1 cellular context compared by ENCODE assay signal in the genomic region with DNA sequence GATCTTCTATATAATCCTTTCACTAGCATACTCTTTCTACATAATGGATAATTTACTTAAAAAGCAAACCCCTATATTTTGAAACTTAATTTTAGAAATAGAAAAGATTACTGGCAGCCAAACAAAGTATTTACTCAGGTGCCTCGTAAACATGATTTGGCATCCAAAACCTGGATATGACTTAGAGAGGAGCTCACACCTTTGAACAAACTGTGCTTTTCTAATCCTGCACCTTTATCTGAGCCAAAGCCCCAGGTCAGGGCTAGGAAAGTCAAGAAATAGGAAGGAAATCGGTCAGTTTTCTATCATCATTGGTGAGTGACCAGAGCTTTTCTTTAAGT.
TF ChIP-seq lines count a peak whose summit lies in the region.

No MANE protein-coding gene starts in this region.

TF ChIP-seq in HepG2, 621 proteins besides CTCF, POLR2A, EP300 and RAD21:
- peak; percentile 18; the same call in 1 of the 2 replicates for TF ChIP-seq NR2C2 (CRISPR knock-in tag; IDR thresholded peaks at IDR 0.05; ENCODE audit: borderline replicate concordance)
- TF ChIP-seq ZSCAN29 (CRISPR knock-in tag; conservative IDR thresholded peaks at IDR 0.05), result no peak
- 0 out of 2 replicates have a peak, but pooled peaks have one; percentile 7 for TF ChIP-seq POGZ (CRISPR knock-in tag; IDR thresholded peaks at IDR 0.05)
- 0 out of 2 replicates have a peak, but pooled peaks have one; percentile 6 for TF ChIP-seq ZGPAT (CRISPR knock-in tag; IDR thresholded peaks at IDR 0.05)
- no peak for TF ChIP-seq SOX6 (IDR thresholded peaks at IDR 0.05)
- TF ChIP-seq SOX6 (CRISPR knock-in tag; IDR thresholded peaks at IDR 0.05), result peak; percentile 77
- TF ChIP-seq NKX3-1 (CRISPR knock-in tag; IDR thresholded peaks at IDR 0.05), result no peak
- TF ChIP-seq TRAFD1 (CRISPR knock-in tag; IDR thresholded peaks at IDR 0.05; ENCODE audit: borderline replicate concordance), result no peak
- no peak for TF ChIP-seq TCF12 (IDR thresholded peaks at IDR 0.05)
- TF ChIP-seq TCF12 (CRISPR knock-in tag; IDR thresholded peaks at IDR 0.05), result peak; percentile 23; the same call in 1 of the 2 replicates
- no peak for TF ChIP-seq IRF9 (CRISPR knock-in tag; IDR thresholded peaks at IDR 0.05; ENCODE audit: borderline replicate concordance)
- no peak for TF ChIP-seq ZNF124 (CRISPR knock-in tag; IDR thresholded peaks at IDR 0.05)
- peak; percentile 5; the same call in 1 of the 2 replicates for TF ChIP-seq FOXP4 (CRISPR knock-in tag; IDR thresholded peaks at IDR 0.05)
- TF ChIP-seq GABPA (IDR thresholded peaks at IDR 0.05; ENCODE audit: low read depth, low read length), result no peak
- peak; percentile 0; the same call in 1 of the 2 replicates for TF ChIP-seq GABPA (CRISPR knock-in tag; IDR thresholded peaks at IDR 0.05; ENCODE audit: low read depth)
- 0 out of 2 replicates have a peak, but pooled peaks have one; percentile 12 for TF ChIP-seq ZKSCAN8 (CRISPR knock-in tag; IDR thresholded peaks at IDR 0.05; ENCODE audit: borderline replicate concordance)
- no peak for TF ChIP-seq CENPT (CRISPR knock-in tag; IDR thresholded peaks at IDR 0.05; ENCODE audit: low read depth)
- TF ChIP-seq ERF (CRISPR knock-in tag; IDR thresholded peaks at IDR 0.05), result 0 out of 2 replicates have a peak, but pooled peaks have one; percentile 6
- peak; percentile 66; the same call in 1 of the 2 replicates for TF ChIP-seq FOXJ3 (CRISPR knock-in tag; IDR thresholded peaks at IDR 0.05; ENCODE audit: borderline replicate concordance)
- no peak for TF ChIP-seq ETV5 (CRISPR knock-in tag; IDR thresholded peaks at IDR 0.05; ENCODE audit: borderline replicate concordance)
- TF ChIP-seq, protein P1, sequence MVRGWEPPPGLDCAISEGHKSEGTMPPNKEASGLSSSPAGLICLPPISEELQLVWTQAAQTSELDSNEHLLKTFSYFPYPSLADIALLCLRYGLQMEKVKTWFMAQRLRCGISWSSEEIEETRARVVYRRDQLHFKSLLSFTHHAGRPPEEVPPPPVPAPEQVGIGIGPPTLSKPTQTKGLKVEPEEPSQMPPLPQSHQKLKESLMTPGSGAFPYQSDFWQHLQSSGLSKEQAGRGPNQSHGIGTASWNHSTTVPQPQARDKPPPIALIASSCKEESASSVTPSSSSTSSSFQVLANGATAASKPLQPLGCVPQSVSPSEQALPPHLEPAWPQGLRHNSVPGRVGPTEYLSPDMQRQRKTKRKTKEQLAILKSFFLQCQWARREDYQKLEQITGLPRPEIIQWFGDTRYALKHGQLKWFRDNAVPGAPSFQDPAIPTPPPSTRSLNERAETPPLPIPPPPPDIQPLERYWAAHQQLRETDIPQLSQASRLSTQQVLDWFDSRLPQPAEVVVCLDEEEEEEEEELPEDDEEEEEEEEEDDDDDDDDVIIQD (CRISPR knock-in tag; IDR thresholded peaks at IDR 0.05; ENCODE audit: low read depth), result 0 out of 2 replicates have a peak, but pooled peaks have one; percentile 41
- peak; percentile 8; the same call in 1 of the 2 replicates for TF ChIP-seq YEATS2 (CRISPR knock-in tag; IDR thresholded peaks at IDR 0.05; ENCODE audit: borderline replicate concordance)
- TF ChIP-seq, protein P2, sequence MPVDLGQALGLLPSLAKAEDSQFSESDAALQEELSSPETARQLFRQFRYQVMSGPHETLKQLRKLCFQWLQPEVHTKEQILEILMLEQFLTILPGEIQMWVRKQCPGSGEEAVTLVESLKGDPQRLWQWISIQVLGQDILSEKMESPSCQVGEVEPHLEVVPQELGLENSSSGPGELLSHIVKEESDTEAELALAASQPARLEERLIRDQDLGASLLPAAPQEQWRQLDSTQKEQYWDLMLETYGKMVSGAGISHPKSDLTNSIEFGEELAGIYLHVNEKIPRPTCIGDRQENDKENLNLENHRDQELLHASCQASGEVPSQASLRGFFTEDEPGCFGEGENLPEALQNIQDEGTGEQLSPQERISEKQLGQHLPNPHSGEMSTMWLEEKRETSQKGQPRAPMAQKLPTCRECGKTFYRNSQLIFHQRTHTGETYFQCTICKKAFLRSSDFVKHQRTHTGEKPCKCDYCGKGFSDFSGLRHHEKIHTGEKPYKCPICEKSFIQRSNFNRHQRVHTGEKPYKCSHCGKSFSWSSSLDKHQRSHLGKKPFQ (CRISPR knock-in tag; IDR thresholded peaks at IDR 0.05; ENCODE audit: insufficient replicate concordance), result no peak
- no peak for TF ChIP-seq ZNF17 (CRISPR knock-in tag; IDR thresholded peaks at IDR 0.05)
- no peak for TF ChIP-seq FOXP1 (IDR thresholded peaks at IDR 0.05)
- peak; percentile 35; the same call in 1 of the 2 replicates for TF ChIP-seq FOXP1 (CRISPR knock-in tag; IDR thresholded peaks at IDR 0.05)
- TF ChIP-seq ATF1 (CRISPR knock-in tag; IDR thresholded peaks at IDR 0.05), result peak; percentile 24; the same call in 1 of the 2 replicates
- TF ChIP-seq MYNN (CRISPR knock-in tag; IDR thresholded peaks at IDR 0.05; ENCODE audit: low read depth), result no peak
